1 cellular context compared by ENCODE assay signal in the genomic region with DNA sequence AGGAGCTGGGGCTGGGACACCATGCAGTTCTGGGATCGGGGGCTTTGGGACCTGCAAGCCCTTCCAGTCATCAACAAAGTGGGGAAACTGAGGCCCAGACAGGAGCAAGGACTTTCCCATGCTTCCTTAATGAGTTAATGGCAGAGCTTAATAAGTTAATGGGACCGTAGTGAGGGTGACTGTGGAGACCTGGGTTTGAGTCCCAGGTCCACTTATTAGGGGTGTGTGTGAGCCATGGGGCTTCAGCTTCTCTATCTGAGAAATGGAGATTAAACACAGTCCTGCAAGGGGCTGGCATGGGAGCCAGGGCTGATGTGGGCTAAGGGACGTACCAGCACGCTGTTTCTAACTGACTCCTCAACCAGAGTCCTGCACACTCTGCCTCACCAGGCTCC.
TF ChIP-seq lines count a peak whose summit lies in the region.

No MANE protein-coding gene starts in this region.

TF ChIP-seq in HepG2, 621 proteins besides CTCF, POLR2A, EP300 and RAD21 (continued from another document):
- TF ChIP-seq, protein P1, sequence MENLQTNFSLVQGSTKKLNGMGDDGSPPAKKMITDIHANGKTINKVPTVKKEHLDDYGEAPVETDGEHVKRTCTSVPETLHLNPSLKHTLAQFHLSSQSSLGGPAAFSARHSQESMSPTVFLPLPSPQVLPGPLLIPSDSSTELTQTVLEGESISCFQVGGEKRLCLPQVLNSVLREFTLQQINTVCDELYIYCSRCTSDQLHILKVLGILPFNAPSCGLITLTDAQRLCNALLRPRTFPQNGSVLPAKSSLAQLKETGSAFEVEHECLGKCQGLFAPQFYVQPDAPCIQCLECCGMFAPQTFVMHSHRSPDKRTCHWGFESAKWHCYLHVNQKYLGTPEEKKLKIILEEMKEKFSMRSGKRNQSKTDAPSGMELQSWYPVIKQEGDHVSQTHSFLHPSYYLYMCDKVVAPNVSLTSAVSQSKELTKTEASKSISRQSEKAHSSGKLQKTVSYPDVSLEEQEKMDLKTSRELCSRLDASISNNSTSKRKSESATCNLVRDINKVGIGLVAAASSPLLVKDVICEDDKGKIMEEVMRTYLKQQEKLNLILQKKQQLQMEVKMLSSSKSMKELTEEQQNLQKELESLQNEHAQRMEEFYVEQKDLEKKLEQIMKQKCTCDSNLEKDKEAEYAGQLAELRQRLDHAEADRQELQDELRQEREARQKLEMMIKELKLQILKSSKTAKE (CRISPR knock-in tag; IDR thresholded peaks at IDR 0.05; ENCODE audit: borderline replicate concordance): 0 out of 2 replicates have a peak, but pooled peaks have one; percentile 0
- TF ChIP-seq ZNF138 (CRISPR knock-in tag; IDR thresholded peaks at IDR 0.05; ENCODE audit: low read depth): 0 out of 2 replicates have a peak, but pooled peaks have one; percentile 42
- no peak for TF ChIP-seq ZNF83 (CRISPR knock-in tag; IDR thresholded peaks at IDR 0.05; ENCODE audit: borderline replicate concordance)
